ENCODE assay signal across 17 cellular contexts in the genomic region with DNA sequence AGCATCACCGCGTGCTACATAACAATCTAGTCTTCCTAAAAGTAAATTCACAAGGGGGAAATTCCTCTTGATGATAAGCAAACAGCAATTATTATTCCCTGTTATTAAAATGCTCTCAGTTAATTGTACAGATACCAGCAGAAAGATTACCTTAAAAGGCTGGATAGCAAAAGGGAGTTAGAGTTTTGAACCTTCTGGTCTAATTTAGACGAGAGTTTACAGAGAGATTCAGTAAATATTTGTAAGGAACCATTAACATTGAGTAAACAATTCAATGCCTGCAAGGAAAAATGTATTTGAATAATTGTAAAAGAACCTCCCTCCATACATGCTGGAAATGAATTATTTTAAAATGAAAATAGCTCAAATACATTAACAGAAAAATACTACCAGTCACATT.
DNase-seq lines count a peak whose midpoint lies in the region; ATAC-seq, FAIRE-seq and TF ChIP-seq lines count a peak whose summit lies in the region.
"Had no signal": no experiment of that assay in that cellular context is flagged by ENCODE, and none has a peak within 500 bp of the region (broad histone marks: within the 10 kb centered on the region; RNA-seq: fewer than 3 reads in every experiment).

No MANE protein-coding gene starts in this region.

- BruUV-seq in Caco-2 (replicated peaks; lab: Mats Ljungman, UMichigan): no TSS peak

- H3K4me1 Mint-ChIP-seq in Caco-2 (ENCODE audit: low read depth, unreplicated experiment) (peaks cover 36% of the 10 kb centered on the region), mesothelial cell of epicardium (peaks cover 31% of the 10 kb centered on the region)
- H3K4me1 Mint-ChIP-seq: memory B cell; stimulated activated naive CD8-positive, alpha-beta T cell treated with anti-CD3 and anti-CD28 coated beads, Interleukin-15, amount 100 ng/mL, for 72 hours had no signal

- H3K4me3 ChIP-seq in Caco-2 (ENCODE audit: low read depth, low read length) (no peak overlapping the region), Loucy (ENCODE audit: low read length, poor library complexity, severe bottlenecking) (no peak overlapping the region)
- H3K4me3 ChIP-seq: body of pancreas, heart left ventricle, thyroid gland had no signal

- 0 out of 2 replicates have a peak, but pooled peaks cover 4% of the 10 kb centered on the region for H3F3A ChIP-seq in Loucy (ENCODE audit: low read depth)

- peak overlapping the region; percentile 99 for H3K27ac ChIP-seq in VCaP
- H3K27ac ChIP-seq: body of pancreas, heart left ventricle, thyroid gland had no signal

- H3K36me3 ChIP-seq in Caco-2 (ENCODE audit: control insufficient read depth, insufficient read depth, low read length): no peaks in the 10 kb centered on the region; the same call in 1 of the 2 replicates
- H3K36me3 ChIP-seq in Loucy (ENCODE audit: insufficient read depth, low read length): no peaks in the 10 kb centered on the region
- H3K36me3 ChIP-seq: heart left ventricle, thyroid gland had no signal

- POLR2A ChIA-PET in Caco-2 (lab: Charles Lee): interaction anchor here (1.2 kb wide), 1 partner anchor 141 kb away, joined by 8 read pairs; a partner anchor contains a TSS

- H3K9me3 ChIP-seq in Caco-2 (no peaks in the 10 kb centered on the region), Loucy (ENCODE audit: insufficient read depth, low read depth, low read length) (no peaks in the 10 kb centered on the region)
- H3K9me3 ChIP-seq: body of pancreas, heart left ventricle, thyroid gland had no signal

- no peaks in the 10 kb centered on the region for H3K36me3 Mint-ChIP-seq in Caco-2 (ENCODE audit: insufficient read depth, unreplicated experiment)
- no peaks in the 10 kb centered on the region for H3K36me3 Mint-ChIP-seq in mesothelial cell of epicardium
- H3K36me3 Mint-ChIP-seq: memory B cell had no signal

- peaks cover under 1% of the 10 kb centered on the region for H3K9me3 Mint-ChIP-seq in Caco-2 (ENCODE audit: unreplicated experiment)
- peaks cover 3% of the 10 kb centered on the region for H3K9me3 Mint-ChIP-seq in mesothelial cell of epicardium
- H3K9me3 Mint-ChIP-seq: activated T-cell treated with anti-CD3 and anti-CD28 coated beads, Interleukin-2, amount 50 U/mL, for 4 hours; memory B cell; stimulated activated naive CD8-positive, alpha-beta T cell treated with anti-CD3 and anti-CD28 coated beads, Interleukin-15, amount 100 ng/mL, for 72 hours had no signal

- CTCF ChIA-PET in Caco-2 (lab: Charles Lee): no interaction called here

- intact Hi-C loops in Caco-2 (cut with micrococcal nuclease; ENCODE audit: unreplicated experiment): no loop called here

- no peaks in the 10 kb centered on the region for H3K9me2 ChIP-seq in Loucy (replicated peaks; ENCODE audit: low read depth, low read length)

- no peak for ATAC-seq in GM21423 (IDR thresholded peaks at IDR 0.05; ENCODE audit: unreplicated experiment)
- ATAC-seq: activated T-cell treated with anti-CD3 and anti-CD28 coated beads, Interleukin-2, amount 50 U/mL, for 4 hours; body of pancreas; heart left ventricle; left cardiac atrium; stimulated activated naive CD8-positive, alpha-beta T cell treated with anti-CD3 and anti-CD28 coated beads, Interleukin-15, amount 100 ng/mL, for 72 hours had no signal

- H3K27ac Mint-ChIP-seq in Caco-2 (ENCODE audit: unreplicated experiment) (peak overlapping the region; percentile 64), mesothelial cell of epicardium (peak overlapping the region; percentile 90)
- H3K27ac Mint-ChIP-seq: memory B cell; stimulated activated naive CD8-positive, alpha-beta T cell treated with anti-CD3 and anti-CD28 coated beads, Interleukin-15, amount 100 ng/mL, for 72 hours had no signal

- H2AFZ ChIP-seq in Loucy (ENCODE audit: low read length): 0 out of 2 replicates have a peak overlapping the region, but pooled peaks have one; percentile 10

- no peaks in the 10 kb centered on the region for H3K79me2 ChIP-seq in Loucy (ENCODE audit: insufficient read depth, low read length)

- H3K4me1 ChIP-seq in Caco-2 (peaks cover 46% of the 10 kb centered on the region), Loucy (ENCODE audit: insufficient read depth, low read length, poor library complexity, severe bottlenecking) (peaks cover 32% of the 10 kb centered on the region)
- H3K4me1 ChIP-seq: thyroid gland had no signal

- H3K27me3 ChIP-seq in Caco-2 (replicated peaks; ENCODE audit: control insufficient read depth, insufficient read depth, low read length) (no peaks in the 10 kb centered on the region), Loucy (ENCODE audit: insufficient read depth, low read length, poor library complexity, severe bottlenecking) (no peaks in the 10 kb centered on the region)
- H3K27me3 ChIP-seq: body of pancreas, heart left ventricle, thyroid gland had no signal

- DNase-seq in Caco-2: no peak
- DNase-seq in mesothelial cell of epicardium (ENCODE audit: low spot score in 2 of 2, unreplicated experiment in 2 of 2): no peak
- no peak for DNase-seq in DMS153 (lab: John Stamatoyannopoulos, UW)
- no peak for DNase-seq in RCC 7860 (ENCODE audit: low spot score)
- no peak for DNase-seq in NCI-H774 (lab: John Stamatoyannopoulos, UW)
- DNase-seq: activated CD4-positive, alpha-beta T cell treated with anti-CD3 and anti-CD28 coated beads for 48 hours; activated T-cell treated with anti-CD3 and anti-CD28 coated beads, Interleukin-2, amount 50 U/mL, for 4 hours; body of pancreas; heart left ventricle; left cardiac atrium; NCI-H187 treated with DMSO at 0.1 percent for 48 hours; stimulated activated naive CD8-positive, alpha-beta T cell treated with anti-CD3 and anti-CD28 coated beads, Interleukin-15, amount 100 ng/mL, for 72 hours; thyroid gland had no signal

- FAIRE-seq in RCC 7860 (lab: Jason Lieb, UNC): no peak

- no peaks in the 10 kb centered on the region for H4K20me1 ChIP-seq in Loucy (ENCODE audit: insufficient read depth, low read length, poor library complexity, severe bottlenecking)

- H3K4me2 ChIP-seq in Loucy (ENCODE audit: low read depth, low read length, poor library complexity, severe bottlenecking): no peak overlapping the region

- H3K4me3 Mint-ChIP-seq in Caco-2 (ENCODE audit: unreplicated experiment) (peak overlapping the region; percentile 41), mesothelial cell of epicardium (no peak overlapping the region)
- H3K4me3 Mint-ChIP-seq: activated T-cell treated with anti-CD3 and anti-CD28 coated beads, Interleukin-2, amount 50 U/mL, for 4 hours; memory B cell; stimulated activated naive CD8-positive, alpha-beta T cell treated with anti-CD3 and anti-CD28 coated beads, Interleukin-15, amount 100 ng/mL, for 72 hours had no signal

- no peak overlapping the region for H3K9ac ChIP-seq in Loucy (ENCODE audit: low read depth, low read length, poor library complexity, severe bottlenecking)

- TF ChIP-seq CTCF in Caco-2 (IDR thresholded peaks at IDR 0.05; ENCODE audit: insufficient read depth in 1 of 2, low read depth in 1 of 2, low read length in 1 of 2, severe bottlenecking in 1 of 2, unreplicated experiment in 1 of 2): no peak
- TF ChIP-seq CTCF in Loucy (conservative IDR thresholded peaks at IDR 0.05; ENCODE audit: low read length): no peak
- no peak for TF ChIP-seq CTCF in VCaP (conservative IDR thresholded peaks at IDR 0.05)
- no peak for TF ChIP-seq CTCF in mesothelial cell of epicardium (IDR thresholded peaks at IDR 0.05; ENCODE audit: unreplicated experiment)

- H3K27me3 Mint-ChIP-seq in Caco-2 (ENCODE audit: insufficient read depth, unreplicated experiment) (no peaks in the 10 kb centered on the region), mesothelial cell of epicardium (ENCODE audit: low read depth) (no peaks in the 10 kb centered on the region)
